Comparison of ENCODE assay signal across 21 cellular contexts in the genomic region with DNA sequence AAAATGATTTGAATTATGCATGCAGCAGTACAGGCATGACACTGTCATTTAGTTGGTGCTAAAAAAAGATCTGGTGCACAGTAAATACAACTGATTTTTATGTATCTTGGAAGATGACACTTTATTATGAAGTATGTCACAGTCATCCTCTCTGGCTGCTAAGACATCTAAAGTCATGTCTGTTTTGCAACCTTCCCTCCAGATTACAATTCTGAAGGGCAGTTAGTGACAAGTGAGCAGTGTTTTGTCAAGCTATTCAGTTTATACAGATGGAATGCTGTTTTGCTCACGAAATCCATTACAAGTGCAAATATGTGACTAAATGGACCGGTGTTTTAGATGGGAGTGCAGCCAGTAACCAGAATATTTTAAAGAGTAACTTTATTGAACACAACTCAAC.
"Had no signal": no experiment of that assay in that cellular context is flagged by ENCODE, and none has a peak within 500 bp of the region (broad histone marks: within the 10 kb centered on the region; RNA-seq: fewer than 3 reads in every experiment).

No MANE protein-coding gene starts in this region.

- DNase-seq: colonic mucosa; effector CD8-positive, alpha-beta T cell; heart left ventricle; hippocampal formation; left colon; left ventricle myocardium superior; mesendoderm; naive B cell; stimulated activated CD4-positive, alpha-beta T cell treated with anti-CD3 and anti-CD28 coated beads, Interleukin-4, amount 100 ng/mL, for 1 hour; stimulated activated CD8-positive, alpha-beta memory T cell treated with anti-CD3 and anti-CD28 coated beads, Interleukin-4, amount 100 ng/mL, for 48 hours; stimulated activated naive CD8-positive, alpha-beta T cell treated with anti-CD3 and anti-CD28 coated beads, Interleukin-15, Interleukin-2, amounts not matched to agents 100 U/mL and 50 U/mL, for 24 hours; thyroid gland; upper lobe of left lung; uterus had no signal

- ATAC-seq: esophagus mucosa; heart left ventricle; left colon; left ventricle myocardium superior; stimulated activated effector memory CD8-positive, alpha-beta T cell treated with anti-CD3 and anti-CD28 coated beads, Interleukin-12 subunit alpha, Interleukin-12 subunit beta, amount 100 ng/mL, for 72 hours; stimulated activated naive CD8-positive, alpha-beta T cell treated with anti-CD3 and anti-CD28 coated beads, Interleukin-15, Interleukin-2, amounts not matched to agents 100 U/mL and 50 U/mL, for 24 hours had no signal

- H3K36me3 ChIP-seq: colonic mucosa, heart left ventricle, neutrophil, right atrium auricular region, suprapubic skin, thyroid gland, upper lobe of left lung, uterus had no signal

- H3K4me2 ChIP-seq: smooth muscle cell had no signal

- H3K27ac ChIP-seq: colonic mucosa, heart left ventricle, neutrophil, right atrium auricular region, suprapubic skin, thyroid gland, upper lobe of left lung, uterus had no signal

- H3K4me1 ChIP-seq: colonic mucosa, right atrium auricular region, suprapubic skin, thyroid gland, upper lobe of left lung, uterus had no signal

- H3K4me3 ChIP-seq: colonic mucosa, heart left ventricle, lung, right atrium auricular region, smooth muscle cell, suprapubic skin, thyroid gland, upper lobe of left lung, uterus had no signal

- H3K27me3 ChIP-seq: colonic mucosa, heart left ventricle, neutrophil, right atrium auricular region, suprapubic skin, thyroid gland, upper lobe of left lung, uterus had no signal

- H3K9me3 ChIP-seq: colonic mucosa, heart left ventricle, neutrophil, right atrium auricular region, suprapubic skin, thyroid gland, upper lobe of left lung, uterus had no signal
